14 cellular contexts compared by ENCODE assay signal in genomic region chr22:30392661-30393321, GRCh38. TPM values are rescaled to one million over a fixed set of nuclear protein-coding genes. Genes with fewer than 3 reads are reported as not detected.
DNase-seq lines count a peak whose midpoint lies in the region; ATAC-seq and TF ChIP-seq lines count a peak whose summit lies in the region.
"Had no signal": no experiment of that assay in that cellular context is flagged by ENCODE, and none has a peak within 500 bp of the region (broad histone marks: within the 10 kb centered on the region; RNA-seq: fewer than 3 reads in every experiment).

No MANE protein-coding gene starts in this region.

- peaks cover 4 to 12% of the 10 kb centered on the region in 2 experiments for H3K79me1 ChIP-seq in IMR-90 (ENCODE audit: low read depth in 1 of 2, low read length in 2 of 2)

- CTCF ChIA-PET in IMR-90 (lab: Yijun Ruan, JAX): no interaction called here

- peak overlapping the region; percentile 1 for H2AK9ac ChIP-seq in IMR-90 (replicated peaks; ENCODE audit: low read depth, low read length, poor library complexity)

- H3K14ac ChIP-seq in IMR-90 (replicated peaks; ENCODE audit: low read depth, low read length): no peak overlapping the region

- no peak for ATAC-seq in IMR-90 (ENCODE audit: low read depth)
- no peak for ATAC-seq in activated T-helper 17 cell treated with anti-CD3 and anti-CD28 coated beads, Interleukin-2, amount 50 U/mL, for 72 hours (replicated peaks)

- H4K20me1 ChIP-seq in IMR-90 (ENCODE audit: insufficient read depth, low read length) (peaks cover 4% of the 10 kb centered on the region), MM.1S (ENCODE audit: insufficient read depth, low read length) (no peaks in the 10 kb centered on the region)

- H4K91ac ChIP-seq in IMR-90 (ENCODE audit: insufficient read depth, low read depth, low read length): no peak overlapping the region

- H3K4me3 ChIP-seq in IMR-90 (ENCODE audit: insufficient read depth, low read depth, low read length): no peak overlapping the region
- no peak overlapping the region for H3K4me3 ChIP-seq in MM.1S (ENCODE audit: low read length)
- H3K4me3 ChIP-seq in vagina: no peak overlapping the region

- POLR2A ChIA-PET in IMR-90 (lab: Charles Lee; ENCODE audit: unreplicated experiment): no interaction called here

- WGBS in IMR-90 (ENCODE audit: extremely low coverage in 2 of 2, insufficient read length in 1 of 2), 2 experiments: no CpG with 5 or more reads among the region's 9 CpGs

- H3K4me1 ChIP-seq in IMR-90 (ENCODE audit: control insufficient read depth, insufficient read depth, low read length): peaks cover 8% of the 10 kb centered on the region
- peaks cover 6% of the 10 kb centered on the region for H3K4me1 ChIP-seq in MM.1S (ENCODE audit: low read length)
- peaks cover 15% of the 10 kb centered on the region for H3K4me1 ChIP-seq in vagina

- no peak overlapping the region for H3K4me3 Mint-ChIP-seq in activated T-helper 17 cell treated with anti-CD3 and anti-CD28 coated beads, Interleukin-2, amount 50 U/mL, for 72 hours
- peak overlapping the region; percentile 47 for H3K4me3 Mint-ChIP-seq in nephron progenitor cell

- H4K8ac ChIP-seq in IMR-90 (ENCODE audit: low read depth in 2 of 2, low read length in 2 of 2): peak overlapping the region in 1 of 2 experiments; percentile 16; a peak in 1 of 4 replicates

- H4K5ac ChIP-seq in IMR-90 (ENCODE audit: low read depth, low read length): peak overlapping the region; percentile 4; the same call in 1 of the 2 replicates

- H2AK5ac ChIP-seq in IMR-90 (ENCODE audit: low read depth, low read length): no peak overlapping the region

- no peaks in the 10 kb centered on the region for H3K9me3 Mint-ChIP-seq in activated T-helper 17 cell treated with anti-CD3 and anti-CD28 coated beads, Interleukin-2, amount 50 U/mL, for 72 hours
- H3K9me3 Mint-ChIP-seq in nephron progenitor cell: peaks cover 23% of the 10 kb centered on the region

- no peak overlapping the region for H3K9ac ChIP-seq in IMR-90 (ENCODE audit: low read depth, low read length)
- H3K9ac ChIP-seq in MM.1S (ENCODE audit: low read length): no peak overlapping the region

- no peak overlapping the region for H3K23ac ChIP-seq in IMR-90 (ENCODE audit: low read depth, low read length)

- H2BK15ac ChIP-seq in IMR-90 (ENCODE audit: low read depth, low read length): no peak overlapping the region

- no peak overlapping the region for H3K56ac ChIP-seq in IMR-90 (ENCODE audit: extremely low read depth, insufficient read depth, low read length)

- TF ChIP-seq CTCF in IMR-90 (conservative IDR thresholded peaks at IDR 0.05; ENCODE audit: low read depth, low read length) (no peak), nephron progenitor cell (IDR thresholded peaks at IDR 0.05) (no peak), MM.1S (IDR thresholded peaks at IDR 0.05; ENCODE audit: low read length) (no peak), vagina (IDR thresholded peaks at IDR 0.05) (no peak)

- in situ Hi-C loops in IMR-90 (cut with MboI; ENCODE audit: low sequenced_read_pairs): loop anchor here (10.0 kb wide), 2 partner anchors 92 to 288 kb away; no protein-coding TSS in a partner anchor

- H2BK20ac ChIP-seq in IMR-90 (ENCODE audit: low read depth, low read length): no peak overlapping the region

- H3K9me3 ChIP-seq in IMR-90 (ENCODE audit: control insufficient read depth, insufficient read depth, low read length) (no peaks in the 10 kb centered on the region), MM.1S (replicated peaks; ENCODE audit: insufficient read depth, low read length) (no peaks in the 10 kb centered on the region), vagina (no peaks in the 10 kb centered on the region)

- no peak for TF ChIP-seq RAD21 in IMR-90 (IDR thresholded peaks at IDR 0.05; ENCODE audit: low read length)

- no peaks in the 10 kb centered on the region for H3K9me2 ChIP-seq in MM.1S (replicated peaks; ENCODE audit: insufficient read depth, low read length)

- H3K4me1 Mint-ChIP-seq in activated T-helper 17 cell treated with anti-CD3 and anti-CD28 coated beads, Interleukin-2, amount 50 U/mL, for 72 hours: peaks cover 8% of the 10 kb centered on the region
- peaks cover 45% of the 10 kb centered on the region for H3K4me1 Mint-ChIP-seq in nephron progenitor cell

- no peak overlapping the region for H2BK120ac ChIP-seq in IMR-90 (ENCODE audit: low read depth, low read length)

- no peaks in the 10 kb centered on the region for H3K27me3 Mint-ChIP-seq in activated T-helper 17 cell treated with anti-CD3 and anti-CD28 coated beads, Interleukin-2, amount 50 U/mL, for 72 hours
- H3K27me3 Mint-ChIP-seq in nephron progenitor cell (ENCODE audit: low read depth, poor library complexity): peaks cover 26% of the 10 kb centered on the region

- peaks cover 8% of the 10 kb centered on the region for H3K9me1 ChIP-seq in IMR-90 (ENCODE audit: insufficient read depth, low read length)

- no TSS peak for BruUV-seq in IMR-90 (replicated peaks; lab: Mats Ljungman, UMichigan)

- H3K27ac ChIP-seq in IMR-90 (ENCODE audit: insufficient read depth, low read length) (no peak overlapping the region), MM.1S (ENCODE audit: low read length) (no peak overlapping the region), vagina (no peak overlapping the region)
- H3K27ac ChIP-seq: 22Rv1 had no signal

- H3K79me2 ChIP-seq in MM.1S (ENCODE audit: low read length): no peaks in the 10 kb centered on the region

- H3K36me3 ChIP-seq in IMR-90 (ENCODE audit: control insufficient read depth, insufficient read depth, low read length): no peaks in the 10 kb centered on the region
- H3K36me3 ChIP-seq in MM.1S (replicated peaks; ENCODE audit: insufficient read depth, low read length): no peaks in the 10 kb centered on the region
- H3K36me3 ChIP-seq in vagina: no peaks in the 10 kb centered on the region

- H3K27ac Mint-ChIP-seq in activated T-helper 17 cell treated with anti-CD3 and anti-CD28 coated beads, Interleukin-2, amount 50 U/mL, for 72 hours: peak overlapping the region; percentile 6
- peak overlapping the region; percentile 39 for H3K27ac Mint-ChIP-seq in nephron progenitor cell

- TF ChIP-seq POLR2A in IMR-90 (IDR thresholded peaks at IDR 0.05; ENCODE audit: low read depth, low read length): no peak
- TF ChIP-seq POLR2A in vagina (IDR thresholded peaks at IDR 0.05): no peak

- no peak overlapping the region; the same call in 1 of the 2 replicates for H3K4ac ChIP-seq in IMR-90 (ENCODE audit: low read depth, low read length)

- no peak overlapping the region for H2BK5ac ChIP-seq in IMR-90 (ENCODE audit: low read depth, low read length, poor library complexity, severe bottlenecking)

- peak; percentile 43 for DNase-seq in DMS53 (lab: John Stamatoyannopoulos, UW)
- DNase-seq in DMS53 treated with DMSO at 0.1 percent for 48 hours (lab: John Stamatoyannopoulos, UW; ENCODE audit: unreplicated experiment): no peak
- no peak for DNase-seq in IMR-90
- DNase-seq in nephron progenitor cell: peak; percentile 46
- no peak for DNase-seq in SW 1271 (lab: John Stamatoyannopoulos, UW)
- no peak for DNase-seq in MM.1S
- no peak for DNase-seq in vagina (ENCODE audit: extremely low spot score in 2 of 2)
- DNase-seq: activated CD4-positive, CD25-positive, alpha-beta regulatory T cell treated with anti-CD3 and anti-CD28 coated beads, Interleukin-2, amount 50 U/mL, for 72 hours; activated naive CD4-positive, alpha-beta T cell treated with anti-CD3 and anti-CD28 coated beads, Interleukin-2, amount 50 U/mL, for 16 hours; GDM1; NCI-H1694 treated with DMSO at 0.1 percent for 48 hours; stimulated activated naive CD4-positive, alpha-beta T cell had no signal

- H3K4me2 ChIP-seq in IMR-90 (ENCODE audit: low read depth, low read length) (no peak overlapping the region), MM.1S (ENCODE audit: low read depth, low read length) (no peak overlapping the region)

- H3K27me3 ChIP-seq in IMR-90 (ENCODE audit: control insufficient read depth, insufficient read depth, low read length): no peaks in the 10 kb centered on the region
- H3K27me3 ChIP-seq in MM.1S (replicated peaks; ENCODE audit: insufficient read depth, low read length): peaks cover 7% of the 10 kb centered on the region
- no peaks in the 10 kb centered on the region for H3K27me3 ChIP-seq in vagina

- intact Hi-C loops in IMR-90 (cut with micrococcal nuclease) (no loop called here), vagina (cut with DNase I) (no loop called here)

- H3K36me3 Mint-ChIP-seq in activated T-helper 17 cell treated with anti-CD3 and anti-CD28 coated beads, Interleukin-2, amount 50 U/mL, for 72 hours (ENCODE audit: low read depth): peaks cover 8% of the 10 kb centered on the region
- H3K36me3 Mint-ChIP-seq in nephron progenitor cell (ENCODE audit: low read depth): no peaks in the 10 kb centered on the region

- H2AFZ ChIP-seq in IMR-90 (replicated peaks; ENCODE audit: low read length, poor library complexity): peak overlapping the region; percentile 66
- H2AFZ ChIP-seq in MM.1S (ENCODE audit: low read length): no peak overlapping the region

- H3F3A ChIP-seq in MM.1S (ENCODE audit: insufficient read depth, low read length): no peaks in the 10 kb centered on the region

- H3K18ac ChIP-seq in IMR-90 (ENCODE audit: low read depth, low read length): no peak overlapping the region; the same call in 1 of the 2 replicates

- dilution Hi-C loops in IMR-90 (cut with HindIII; ENCODE audit: low sequenced_read_pairs, unreplicated experiment): no loop called here

RNA-seq across cellular contexts. Expression of gene SEC14L2, which starts 4.0 kb away (rescaled TPM):
- total RNA-seq in IMR-90 (2012; rRNA removed) (37.8 and 54.8 TPM in 2 replicates), vagina (20.6 TPM)
- 24.0 and 38.7 TPM in 2 replicates for polyA plus RNA-seq in IMR-90 (2012; rRNA removed)
- 10.1 and 20.7 TPM in 2 replicates for polyA plus RNA-seq in IMR-90 (2012; cell fraction: cytosol; rRNA removed)
- polyA plus RNA-seq in IMR-90 (2012; cell fraction: nucleus; rRNA removed; ENCODE audit: low replicate concordance): 57.9 and 59.4 TPM in 2 replicates
- 10 to 100 TPM; 11.3 to 52.8 TPM for total RNA-seq in activated T-helper 17 cell treated with anti-CD3 and anti-CD28 coated beads, Interleukin-2, amount 50 U/mL, for 72 hours

RNA-seq across cellular contexts. Expression of gene RNF215, which starts 5.6 kb away (rescaled TPM):
- 13.6 and 15.8 TPM in 2 replicates for total RNA-seq in IMR-90 (2012; rRNA removed)
- 21.4 and 21.9 TPM in 2 replicates for polyA plus RNA-seq in IMR-90 (2012; rRNA removed)
- polyA plus RNA-seq in IMR-90 (2012; cell fraction: cytosol; rRNA removed): 12.5 and 16.5 TPM in 2 replicates
- 74.1 and 148 TPM in 2 replicates for polyA plus RNA-seq in IMR-90 (2012; cell fraction: nucleus; rRNA removed; ENCODE audit: low replicate concordance)
- total RNA-seq in activated T-helper 17 cell treated with anti-CD3 and anti-CD28 coated beads, Interleukin-2, amount 50 U/mL, for 72 hours: 10 to 100 TPM; 10.7 to 18.4 TPM
- 17.4 TPM for total RNA-seq in vagina

RNA-seq across cellular contexts. Expression of gene MTFP1, which starts 32.8 kb away (rescaled TPM):
- total RNA-seq in IMR-90 (2012; rRNA removed) (5.6 and 7.3 TPM in 2 replicates), vagina (21.1 TPM)
- polyA plus RNA-seq in IMR-90 (2012; rRNA removed): 7.7 and 8.1 TPM in 2 replicates
- polyA plus RNA-seq in IMR-90 (2012; cell fraction: cytosol; rRNA removed): 26.6 and 29.1 TPM in 2 replicates
- polyA plus RNA-seq in IMR-90 (2012; cell fraction: nucleus; rRNA removed; ENCODE audit: low replicate concordance): 10.3 and 20.5 TPM in 2 replicates
- 10 to 100 TPM; 42.4 to 51.3 TPM for total RNA-seq in activated T-helper 17 cell treated with anti-CD3 and anti-CD28 coated beads, Interleukin-2, amount 50 U/mL, for 72 hours

RNA-seq across cellular contexts. Expression of gene CCDC157, which starts 36.0 kb away (rescaled TPM):
- total RNA-seq in IMR-90 (2012; rRNA removed) (0.83 and 0.90 TPM in 2 replicates), vagina (4.2 TPM)
- polyA plus RNA-seq in IMR-90 (2012; rRNA removed): 2.2 and 2.6 TPM in 2 replicates
- 2.1 and 2.8 TPM in 2 replicates for polyA plus RNA-seq in IMR-90 (2012; cell fraction: cytosol; rRNA removed)
- polyA plus RNA-seq in IMR-90 (2012; cell fraction: nucleus; rRNA removed; ENCODE audit: low replicate concordance): 3.1 and 7.3 TPM in 2 replicates
- total RNA-seq in activated T-helper 17 cell treated with anti-CD3 and anti-CD28 coated beads, Interleukin-2, amount 50 U/mL, for 72 hours: 1 to 10 TPM in 1 of 2 donors, under 1 TPM in 1; 0.50 to 2.5 TPM

RNA-seq across cellular contexts. Expression of gene SF3A1, which starts 36.1 kb away (rescaled TPM):
- total RNA-seq in IMR-90 (2012; rRNA removed) (36.9 and 49.7 TPM in 2 replicates), vagina (78.3 TPM)
- polyA plus RNA-seq in IMR-90 (2012; rRNA removed): 67.2 and 68.9 TPM in 2 replicates
- polyA plus RNA-seq in IMR-90 (2012; cell fraction: cytosol; rRNA removed): 118 and 156 TPM in 2 replicates
- 109 and 114 TPM in 2 replicates for polyA plus RNA-seq in IMR-90 (2012; cell fraction: nucleus; rRNA removed; ENCODE audit: low replicate concordance)
- total RNA-seq in activated T-helper 17 cell treated with anti-CD3 and anti-CD28 coated beads, Interleukin-2, amount 50 U/mL, for 72 hours: 100 to 1,000 TPM; 275 to 294 TPM

Comparison
In these comparisons a context has a peak if more than half of its experiments do, and no peak if none do; other contexts are left out.
1. DNase-seq: peak in DMS53 (single experiment) and nephron progenitor cell (single experiment); none in DMS53 treated with DMSO at 0.1 percent for 48 hours (single experiment), IMR-90 (single experiment), SW 1271 (0 of 2), MM.1S (single experiment) and vagina (0 of 2).